In the genomic region with DNA sequence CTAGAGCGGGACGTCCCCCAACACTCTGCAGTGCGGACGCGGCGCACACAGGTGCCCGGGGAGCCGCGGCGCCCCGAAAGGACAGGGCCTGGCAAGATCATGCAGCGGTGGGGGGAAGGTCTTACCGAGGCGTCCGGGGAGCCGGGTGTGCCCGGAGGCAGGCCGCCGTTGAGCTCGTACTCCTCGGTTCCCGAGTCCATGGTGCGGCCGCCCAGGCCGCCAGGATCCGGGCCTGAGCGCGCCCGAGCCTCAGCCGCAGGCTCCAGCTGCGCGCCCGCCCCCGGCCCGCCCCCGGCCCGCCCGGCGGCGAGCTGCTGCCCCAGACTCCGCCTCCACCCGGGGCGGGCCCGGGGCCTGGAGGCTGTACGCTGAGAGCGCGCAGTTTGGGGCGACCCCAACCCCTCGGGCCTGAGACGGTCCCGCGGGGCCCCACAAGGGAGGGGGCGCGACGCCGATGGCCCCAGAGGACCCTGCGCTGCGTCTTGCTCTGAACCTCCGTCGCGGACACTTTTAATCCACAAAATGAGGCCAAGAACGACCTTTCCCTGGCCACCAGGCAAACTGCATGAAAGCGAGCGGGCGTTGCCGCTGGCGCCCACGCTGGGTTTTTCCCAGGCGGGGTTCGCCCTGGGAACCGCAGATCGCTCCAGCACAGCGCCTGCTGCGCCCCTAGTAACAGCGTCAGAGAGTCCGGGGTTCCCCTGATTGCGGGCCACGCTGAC, we compare ENCODE assay signal across 8 cellular contexts. TPM values are rescaled to one million over a fixed set of nuclear protein-coding genes. Genes with fewer than 3 reads are reported as not detected.
DNase-seq lines count a peak whose midpoint lies in the region; ATAC-seq lines count a peak whose summit lies in the region.

A gene with protein sequence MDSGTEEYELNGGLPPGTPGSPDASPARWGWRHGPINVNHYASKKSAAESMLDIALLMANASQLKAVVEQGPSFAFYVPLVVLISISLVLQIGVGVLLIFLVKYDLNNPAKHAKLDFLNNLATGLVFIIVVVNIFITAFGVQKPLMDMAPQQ (minus strand): TSS at position 234 of the 722 bp plus-strand sequence. CDS start 34 bp downstream, at position 200.

- peaks cover 27 to 50% of the 10 kb centered on the region in 2 donors for H3K4me1 ChIP-seq in esophagus (ENCODE audit: control insufficient read depth in 2 of 2, insufficient read depth in 2 of 2, low read length in 1 of 2)

- H3K27me3 Mint-ChIP-seq in naive B cell = peaks cover 0 to 17% (median 0%) of the 10 kb centered on the region in 3 donors
- H3K27me3 Mint-ChIP-seq in stimulated activated memory B cell treated with anti-CD40 and anti-IgM and Interleukin-4, amounts not matched to agents 10 μg/mL and 1 μg/mL and 100 μg/mL, for 72 hours = no peaks in the 10 kb centered on the region

- 0% methylated on average over 54 to 78 of the region's 78 CpGs for WGBS in esophagus, 2 donors

- H3K4me3 Mint-ChIP-seq in naive B cell = peak within 1 kb of the TSS; percentile 85 to 92 (median 88)
- H3K4me3 Mint-ChIP-seq in stimulated activated memory B cell treated with anti-CD40 and anti-IgM and Interleukin-4, amounts not matched to agents 10 μg/mL and 1 μg/mL and 100 μg/mL, for 72 hours = peak within 1 kb of the TSS; percentile 94

- no peaks in the 10 kb centered on the region for H3K36me3 ChIP-seq in esophagus (ENCODE audit: control insufficient read depth in 2 of 2, insufficient read depth in 2 of 2, low read length in 1 of 2)

- H3K9me3 ChIP-seq in esophagus (ENCODE audit: control insufficient read depth in 2 of 2, insufficient read depth in 1 of 2, low read depth in 1 of 2, low read length in 1 of 2) = peaks cover 0 to 4% of the 10 kb centered on the region in 2 donors

- peaks cover 32 to 53% (median 44%) of the 10 kb centered on the region in 3 donors for H3K4me1 Mint-ChIP-seq in naive B cell
- H3K4me1 Mint-ChIP-seq in stimulated activated memory B cell treated with anti-CD40 and anti-IgM and Interleukin-4, amounts not matched to agents 10 μg/mL and 1 μg/mL and 100 μg/mL, for 72 hours = peaks cover 70% of the 10 kb centered on the region

- DNase-seq in AG08396 (ENCODE audit: low spot score) = peak; percentile 96
- peak; percentile 57 for DNase-seq in NCI-H774 (lab: John Stamatoyannopoulos, UW)
- DNase-seq in activated T-cell treated with anti-CD3 and anti-CD28 coated beads for 48 hours (ENCODE audit: low read depth) = peak; percentile 87
- DNase-seq in naive B cell = peak; percentile 82

- ATAC-seq in GM18517 (IDR thresholded peaks at IDR 0.05; ENCODE audit: unreplicated experiment) = peak; percentile 66
- peak; percentile 60 for ATAC-seq in HG03039 (IDR thresholded peaks at IDR 0.05; ENCODE audit: unreplicated experiment)
- peak; percentile 73 to 80 for ATAC-seq in naive B cell (ENCODE audit: low read depth in 2 of 2)
- ATAC-seq in stimulated activated memory B cell treated with anti-CD40 and anti-IgM and Interleukin-4, amounts not matched to agents 10 μg/mL and 1 μg/mL and 100 μg/mL, for 72 hours = peak; percentile 89

- H3K27me3 ChIP-seq in esophagus (ENCODE audit: control insufficient read depth in 1 of 2, insufficient read depth in 2 of 2, low read length in 2 of 2) = no peaks in the 10 kb centered on the region

- peaks cover 0 to 4% (median 3%) of the 10 kb centered on the region in 7 donors for H3K9me3 Mint-ChIP-seq in naive B cell
- peaks cover 3% of the 10 kb centered on the region for H3K9me3 Mint-ChIP-seq in stimulated activated memory B cell treated with anti-CD40 and anti-IgM and Interleukin-4, amounts not matched to agents 10 μg/mL and 1 μg/mL and 100 μg/mL, for 72 hours

- H3K4me3 ChIP-seq in esophagus (ENCODE audit: low read depth in 1 of 2, low read length in 2 of 2) = peak within 1 kb of the TSS; percentile 63 to 77

- peak within 1 kb of the TSS; percentile 95 to 100 (median 97) for H3K27ac Mint-ChIP-seq in naive B cell
- H3K27ac Mint-ChIP-seq in stimulated activated memory B cell treated with anti-CD40 and anti-IgM and Interleukin-4, amounts not matched to agents 10 μg/mL and 1 μg/mL and 100 μg/mL, for 72 hours = peak within 1 kb of the TSS; percentile 93

- peak within 1 kb of the TSS; percentile 89 to 94 for H3K27ac ChIP-seq in esophagus (ENCODE audit: low read depth in 2 of 2, low read length in 1 of 2)

- H3K36me3 Mint-ChIP-seq in naive B cell = peaks cover 0 to 2% of the 10 kb centered on the region in 2 donors
- peaks cover 13% of the 10 kb centered on the region for H3K36me3 Mint-ChIP-seq in stimulated activated memory B cell treated with anti-CD40 and anti-IgM and Interleukin-4, amounts not matched to agents 10 μg/mL and 1 μg/mL and 100 μg/mL, for 72 hours

RNA-seq across cellular contexts. Expression of the gene that starts here (rescaled TPM):
- 10 to 100 TPM; 14.9 to 21.7 TPM for polyA plus RNA-seq in esophagus
- polyA plus RNA-seq in naive B cell (ENCODE audit: low read depth in 6 of 6) = 10 to 100 TPM in 1 of 6 donors, 1 to 10 TPM in 5; 4.3 to 14.2 (median 7.1) TPM

Comparison
In these comparisons a context has a peak if more than half of its experiments do, and no peak if none do; other contexts are left out.
1. Peak in every context shown above with its lines: DNase-seq, ATAC-seq, H3K4me3 ChIP-seq and H3K27ac ChIP-seq.